ENCODE assay signal across 8 cellular contexts in the genomic region with DNA sequence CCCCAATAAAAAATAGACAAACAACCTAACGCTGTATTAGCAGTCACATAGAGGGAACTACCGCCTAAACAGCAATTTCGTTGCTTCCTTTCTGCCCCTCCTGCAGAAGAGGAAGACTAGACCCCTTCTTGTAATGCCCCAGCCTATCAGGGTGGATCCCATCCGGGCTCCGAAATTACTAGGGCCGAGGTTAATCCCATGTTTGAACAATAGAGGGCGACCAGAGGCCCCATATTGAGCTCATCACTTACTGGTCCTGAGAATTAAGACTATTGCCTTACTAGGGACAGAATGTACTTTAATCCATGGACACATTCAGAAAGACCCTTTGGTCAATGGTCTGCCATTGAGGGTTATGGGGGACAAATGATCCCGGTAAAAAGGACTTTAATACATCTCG. TPM values are rescaled to one million over a fixed set of nuclear protein-coding genes. Genes with fewer than 3 reads are reported as not detected.
DNase-seq lines count a peak whose midpoint lies in the region; ATAC-seq lines count a peak whose summit lies in the region.

No MANE protein-coding gene starts in this region.

- in situ Hi-C loops in G401 (cut with HindIII; ENCODE audit: low sequenced_read_pairs) = no loop called here

- H3K9me3 Mint-ChIP-seq in activated naive CD4-positive, alpha-beta T cell treated with anti-CD3 and anti-CD28 coated beads, Interleukin-2, amount 10 ng/mL, durations not matched to agents 7 days and 5 days = no peaks in the 10 kb centered on the region

- H3K27ac Mint-ChIP-seq in activated naive CD4-positive, alpha-beta T cell treated with anti-CD3 and anti-CD28 coated beads, Interleukin-2, amount 10 ng/mL, durations not matched to agents 7 days and 5 days = no peak overlapping the region

- peak; percentile 40 for DNase-seq in G401 (ENCODE audit: low spot score)
- peak; percentile 57 for DNase-seq in RKO (ENCODE audit: low spot score)
- DNase-seq in activated naive CD4-positive, alpha-beta T cell treated with anti-CD3 and anti-CD28 coated beads, Interleukin-2, amount 10 ng/mL, durations not matched to agents 7 days and 5 days = peak; percentile 58
- peak; percentile 51 for DNase-seq in glomerular visceral epithelial cell (ENCODE audit: extremely low spot score)
- peak; percentile 13 for DNase-seq in putamen (ENCODE audit: low spot score)
- DNase-seq in T1000 (lab: John Stamatoyannopoulos, UW) = no peak
- DNase-seq in NCI-H345 (lab: John Stamatoyannopoulos, UW) = no peak

- CTCF ChIA-PET in activated naive CD4-positive, alpha-beta T cell treated with anti-CD3 and anti-CD28 coated beads, Interleukin-2, amount 10 ng/mL, durations not matched to agents 7 days and 5 days (lab: Charles Lee) = interaction anchor here (1.1 to 1.2 kb wide), 2 partner anchors 56 to 391 kb away, joined by 4 read pairs; no protein-coding TSS in a partner anchor

- ATAC-seq in HG02973 (IDR thresholded peaks at IDR 0.05; ENCODE audit: unreplicated experiment) = peak; percentile 51

- peaks cover 10% of the 10 kb centered on the region for H3K4me1 Mint-ChIP-seq in activated naive CD4-positive, alpha-beta T cell treated with anti-CD3 and anti-CD28 coated beads, Interleukin-2, amount 10 ng/mL, durations not matched to agents 7 days and 5 days

- H3K4me3 Mint-ChIP-seq in activated naive CD4-positive, alpha-beta T cell treated with anti-CD3 and anti-CD28 coated beads, Interleukin-2, amount 10 ng/mL, durations not matched to agents 7 days and 5 days = no peak overlapping the region

- no peaks in the 10 kb centered on the region for H3K36me3 Mint-ChIP-seq in activated naive CD4-positive, alpha-beta T cell treated with anti-CD3 and anti-CD28 coated beads, Interleukin-2, amount 10 ng/mL, durations not matched to agents 7 days and 5 days

- no peaks in the 10 kb centered on the region for H3K27me3 Mint-ChIP-seq in activated naive CD4-positive, alpha-beta T cell treated with anti-CD3 and anti-CD28 coated beads, Interleukin-2, amount 10 ng/mL, durations not matched to agents 7 days and 5 days

RNA-seq across cellular contexts. Expression of a gene that starts 11.8 kb away (rescaled TPM):
- 0.12 TPM in 1 of 2 replicates, not detected in the other for total RNA-seq in G401 (2014; rRNA removed; shearing (Covaris generic))

RNA-seq across cellular contexts. Expression of a gene that starts 47.2 kb away (rescaled TPM):
- total RNA-seq in G401 (2014; rRNA removed; shearing (Covaris generic)) = not detected in 2 replicates

Comparison
In these comparisons a context has a peak if more than half of its experiments do, and no peak if none do; other contexts are left out.
1. DNase-seq: peak in G401 (single experiment), RKO (single experiment), activated naive CD4-positive, alpha-beta T cell treated with anti-CD3 and anti-CD28 coated beads, Interleukin-2, amount 10 ng/mL, durations not matched to agents 7 days and 5 days (single experiment), glomerular visceral epithelial cell (single experiment) and putamen (single experiment); none in T1000 (single experiment) and NCI-H345 (single experiment).